Comparison of ENCODE assay signal across 8 cellular contexts in the genomic region with DNA sequence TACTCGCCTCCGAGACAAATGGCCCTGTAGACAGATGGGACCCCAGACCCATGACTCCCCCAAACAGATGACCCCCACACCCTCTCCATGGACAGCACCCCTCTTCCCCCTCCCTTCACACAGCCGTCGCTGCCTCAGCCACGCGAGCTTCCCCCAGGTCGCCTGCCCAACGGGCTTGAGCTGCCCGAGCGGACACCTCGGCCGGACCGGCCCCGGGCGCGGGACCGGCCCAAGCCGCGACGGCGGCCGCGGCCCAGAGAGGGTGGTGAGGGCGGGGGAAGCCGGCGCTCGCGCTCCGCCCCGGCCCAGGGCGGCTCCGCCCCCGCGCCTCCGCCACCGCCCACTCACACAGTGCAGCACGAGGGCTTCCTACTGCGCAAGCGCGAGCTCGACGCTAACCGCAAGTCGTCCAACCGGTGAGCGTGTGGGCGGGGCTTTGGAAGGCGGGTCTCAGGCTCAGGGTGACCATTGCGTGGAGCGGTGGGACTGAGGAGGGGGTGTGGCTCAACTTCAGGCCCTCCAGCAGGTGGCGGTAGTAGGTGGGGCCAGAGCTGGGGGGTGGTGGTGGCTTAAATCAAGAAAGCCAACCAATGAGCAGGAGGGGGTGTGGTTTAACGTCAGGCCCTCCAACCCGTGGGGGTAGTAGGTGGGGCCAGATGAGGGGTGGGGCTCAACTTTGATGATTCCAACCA. TPM values are rescaled to one million over a fixed set of nuclear protein-coding genes. Genes with fewer than 3 reads are reported as not detected.
DNase-seq lines count a peak whose midpoint lies in the region; ATAC-seq and TF ChIP-seq lines count a peak whose summit lies in the region.

No MANE protein-coding gene starts in this region.

- no peak overlapping the region for H3K27ac ChIP-seq in liver (ENCODE audit: low read depth in 1 of 2, low read length in 2 of 2)

- no peak for TF ChIP-seq RAD21 in liver (IDR thresholded peaks at IDR 0.05)

- H3K9me3 ChIP-seq in liver (ENCODE audit: control insufficient read depth in 4 of 4, low read length in 3 of 4): no peaks in the 10 kb centered on the region

- DNase-seq in C1 segment of cervical spinal cord (lab: John Stamatoyannopoulos, UW) (peak; percentile 53 to 99 (median 94)), NCI-H69 (lab: John Stamatoyannopoulos, UW) (peak; percentile 98), dermis microvascular lymphatic vessel endothelial cell (ENCODE audit: low read depth in 2 of 2) (peak; percentile 99 to 100)
- peak; percentile 78 to 90 for DNase-seq in activated CD4-positive, alpha-beta T cell treated with anti-CD3 and anti-CD28 coated beads, Interleukin-2, amount 50 U/mL, for 24 hours (ENCODE audit: low read depth in 1 of 2, low spot score in 1 of 2)
- peak; percentile 93 for DNase-seq in stimulated activated CD4-positive, alpha-beta T cell treated with anti-CD3 and anti-CD28 coated beads, Interleukin-4, amount 100 ng/mL, for 1 hour

- no peak overlapping the region for H3K9ac ChIP-seq in liver (ENCODE audit: low read depth in 1 of 2, low read length in 2 of 2)

- peak overlapping the region in 1 of 3 donors; percentile 37 for H3K4me3 ChIP-seq in liver (ENCODE audit: low read depth in 1 of 3, low read length in 3 of 3)

- ATAC-seq in GM19395 (IDR thresholded peaks at IDR 0.05; ENCODE audit: unreplicated experiment) (peak; percentile 81), HG03521 (IDR thresholded peaks at IDR 0.05; ENCODE audit: unreplicated experiment) (peak; percentile 90)

- H3K36me3 ChIP-seq in liver (ENCODE audit: control insufficient read depth in 4 of 4, insufficient read depth in 3 of 4, low read depth in 1 of 4, low read length in 3 of 4): no peaks in the 10 kb centered on the region

- H3K27me3 ChIP-seq in liver (ENCODE audit: control insufficient read depth in 4 of 4, insufficient read depth in 4 of 4, low read length in 3 of 4): peaks cover 0 to 4% (median 2%) of the 10 kb centered on the region in 4 donors

- 2% methylated on average over 53 of the region's 53 CpGs for WGBS in liver

- peaks cover 2 to 6% (median 3%) of the 10 kb centered on the region in 4 donors for H3K4me1 ChIP-seq in liver (ENCODE audit: control insufficient read depth in 4 of 4, insufficient read depth in 4 of 4, low read length in 3 of 4)

- peak; percentile 37 for TF ChIP-seq CTCF in liver (IDR thresholded peaks at IDR 0.05; ENCODE audit: low read depth, low read length, missing input control)

TF ChIP-seq in liver, 16 proteins besides CTCF, POLR2A, EP300 and RAD21:
- TF ChIP-seq FOXA2 (IDR thresholded peaks at IDR 0.05) (peak; percentile 63), YY1 (IDR thresholded peaks at IDR 0.05) (peak; percentile 43), FOXA1 (IDR thresholded peaks at IDR 0.05) (peak; percentile 68), EGR1 (IDR thresholded peaks at IDR 0.05; ENCODE audit: low read depth in 2 of 2) (peak; percentile 89 to 94), NR2F2 (IDR thresholded peaks at IDR 0.05) (no peak), SP1 (IDR thresholded peaks at IDR 0.05) (peak; percentile 86), HNF4G (IDR thresholded peaks at IDR 0.05) (no peak), GABPA (IDR thresholded peaks at IDR 0.05 in 1 of 2, conservative IDR thresholded peaks at IDR 0.05 in 1 of 2) (peak in 1 of 2 donors; percentile 8)
- TF ChIP-seq, protein P1, sequence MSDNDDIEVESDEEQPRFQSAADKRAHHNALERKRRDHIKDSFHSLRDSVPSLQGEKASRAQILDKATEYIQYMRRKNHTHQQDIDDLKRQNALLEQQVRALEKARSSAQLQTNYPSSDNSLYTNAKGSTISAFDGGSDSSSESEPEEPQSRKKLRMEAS (IDR thresholded peaks at IDR 0.05): peak; percentile 51

RNA-seq across cellular contexts. Expression of gene SHKBP1, which starts 6.2 kb away (rescaled TPM):
- total RNA-seq in dermis microvascular lymphatic vessel endothelial cell (19.5 and 40.0 TPM in 2 replicates), liver (10 to 100 TPM; 10.1 to 11.0 TPM)
- 10 to 100 TPM; 19.8 to 22.9 TPM for polyA plus RNA-seq in liver

RNA-seq across cellular contexts. Expression of gene LTBP4, which starts 30.7 kb away (rescaled TPM):
- total RNA-seq in dermis microvascular lymphatic vessel endothelial cell (12.3 and 60.8 TPM in 2 replicates), liver (10 to 100 TPM; 14.0 to 21.6 TPM)
- polyA plus RNA-seq in liver: 10 to 100 TPM in 1 of 2 donors, 1 to 10 TPM in 1; 9.6 to 28.7 TPM
